ENCODE assay signal across 8 cellular contexts in the genomic region with DNA sequence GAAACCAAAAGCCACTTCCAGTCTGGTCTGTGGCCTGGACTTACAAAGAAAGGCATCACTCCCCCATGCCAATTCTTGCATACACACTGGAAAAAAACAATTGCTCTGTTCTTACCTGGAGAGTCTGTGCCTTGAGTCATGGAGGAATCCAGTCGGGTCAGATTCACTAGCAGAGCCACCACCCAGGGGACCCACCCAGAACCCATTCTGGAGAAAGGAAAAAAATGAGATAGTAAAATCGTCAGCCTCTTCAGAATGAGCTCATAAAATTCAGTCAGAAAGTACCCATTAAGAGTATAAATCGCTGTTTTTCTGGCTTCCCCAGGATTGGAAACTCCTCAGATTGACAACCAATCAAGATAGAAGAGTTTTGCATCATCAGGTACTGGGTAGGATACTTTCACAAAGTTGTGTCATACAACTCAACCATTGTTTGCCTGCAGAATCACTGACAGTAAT. TPM values are rescaled to one million over a fixed set of nuclear protein-coding genes. Genes with fewer than 3 reads are reported as not detected.
DNase-seq lines count a peak whose midpoint lies in the region.

A gene (minus strand): TSS at position 257 of the 459 bp plus-strand sequence. CDS start 51 bp downstream, at position 206.

- no peaks in the 10 kb centered on the region for H3K27me3 ChIP-seq in esophagus (ENCODE audit: control insufficient read depth in 1 of 2, insufficient read depth in 2 of 2, low read length in 2 of 2)

- no peaks in the 10 kb centered on the region for H3K36me3 ChIP-seq in esophagus (ENCODE audit: control insufficient read depth in 2 of 2, insufficient read depth in 2 of 2, low read length in 1 of 2)

- H3K36me3 Mint-ChIP-seq in stimulated activated naive CD8-positive, alpha-beta T cell treated with anti-CD3 and anti-CD28 coated beads, Interleukin-15, Interleukin-2, amounts not matched to agents 100 ng/mL and 50 ng/mL, for 24 hours (ENCODE audit: low read depth), result no peaks in the 10 kb centered on the region

- H3K4me1 Mint-ChIP-seq in stimulated activated naive CD8-positive, alpha-beta T cell treated with anti-CD3 and anti-CD28 coated beads, Interleukin-15, Interleukin-2, amounts not matched to agents 100 ng/mL and 50 ng/mL, for 24 hours (ENCODE audit: low read depth), result peaks cover 33% of the 10 kb centered on the region

- H3K27me3 Mint-ChIP-seq in stimulated activated naive CD8-positive, alpha-beta T cell treated with anti-CD3 and anti-CD28 coated beads, Interleukin-15, Interleukin-2, amounts not matched to agents 100 ng/mL and 50 ng/mL, for 24 hours, result no peaks in the 10 kb centered on the region

- 37 to 43% methylated on average over 3 of the region's 3 CpGs for WGBS in esophagus, 2 donors

- H3K27ac ChIP-seq in esophagus (ENCODE audit: low read depth in 2 of 2, low read length in 1 of 2), result peak within 1 kb of the TSS; percentile 82 to 91

- no peaks in the 10 kb centered on the region for H3K9me3 ChIP-seq in esophagus (ENCODE audit: control insufficient read depth in 2 of 2, insufficient read depth in 1 of 2, low read depth in 1 of 2, low read length in 1 of 2)

- H3K9me3 Mint-ChIP-seq in stimulated activated naive CD8-positive, alpha-beta T cell treated with anti-CD3 and anti-CD28 coated beads, Interleukin-15, Interleukin-2, amounts not matched to agents 100 ng/mL and 50 ng/mL, for 24 hours, result no peaks in the 10 kb centered on the region

- H3K27ac Mint-ChIP-seq in stimulated activated naive CD8-positive, alpha-beta T cell treated with anti-CD3 and anti-CD28 coated beads, Interleukin-15, Interleukin-2, amounts not matched to agents 100 ng/mL and 50 ng/mL, for 24 hours, result peak within 1 kb of the TSS; percentile 84

- H3K4me1 ChIP-seq in esophagus (ENCODE audit: control insufficient read depth in 2 of 2, insufficient read depth in 2 of 2, low read length in 1 of 2), result peaks cover 0 to 8% of the 10 kb centered on the region in 2 donors

- no peak within 1 kb of the TSS for H3K4me3 ChIP-seq in Jurkat, Clone E6-1 (ENCODE audit: low read length)
- no peak within 1 kb of the TSS for H3K4me3 ChIP-seq in esophagus (ENCODE audit: low read depth in 1 of 2, low read length in 2 of 2)

- peak within 1 kb of the TSS; percentile 66 for H3K4me3 Mint-ChIP-seq in stimulated activated naive CD8-positive, alpha-beta T cell treated with anti-CD3 and anti-CD28 coated beads, Interleukin-15, Interleukin-2, amounts not matched to agents 100 ng/mL and 50 ng/mL, for 24 hours

- DNase-seq in NOMO-1 treated with DMSO at 0.1 percent for 48 hours (lab: John Stamatoyannopoulos, UW; ENCODE audit: unreplicated experiment) (peak; percentile 43), NOMO-1 treated with dmso at 0.1 percent for 144 hours (lab: John Stamatoyannopoulos, UW; ENCODE audit: unreplicated experiment) (no peak), ecto neural progenitor cell (ENCODE audit: low spot score) (no peak), NCI-H1092 (lab: John Stamatoyannopoulos, UW) (no peak)
- peak; percentile 30 for DNase-seq in Jurkat, Clone E6-1 (ENCODE audit: low read depth, low spot score)
- DNase-seq in activated CD4-positive, alpha-beta T cell treated with anti-CD3 and anti-CD28 coated beads for 1 hour, result no peak

RNA-seq across cellular contexts. Expression of the gene that starts here (rescaled TPM):
- polyA plus RNA-seq in Jurkat, Clone E6-1 (2012; ENCODE audit: insufficient read depth, insufficient read length), result 0.64 TPM
- polyA plus RNA-seq in esophagus, result 1 to 10 TPM in 1 of 2 donors, under 1 TPM in 1; 0.75 to 1.9 TPM

Comparison
In these comparisons a context has a peak if more than half of its experiments do, and no peak if none do; other contexts are left out.
1. DNase-seq: peak in NOMO-1 treated with DMSO at 0.1 percent for 48 hours (single experiment) and Jurkat, Clone E6-1 (single experiment); none in NOMO-1 treated with dmso at 0.1 percent for 144 hours (single experiment), ecto neural progenitor cell (single experiment), NCI-H1092 (single experiment) and activated CD4-positive, alpha-beta T cell treated with anti-CD3 and anti-CD28 coated beads for 1 hour (single experiment).